Comparison of ENCODE assay signal across 18 cellular contexts in the genomic region with DNA sequence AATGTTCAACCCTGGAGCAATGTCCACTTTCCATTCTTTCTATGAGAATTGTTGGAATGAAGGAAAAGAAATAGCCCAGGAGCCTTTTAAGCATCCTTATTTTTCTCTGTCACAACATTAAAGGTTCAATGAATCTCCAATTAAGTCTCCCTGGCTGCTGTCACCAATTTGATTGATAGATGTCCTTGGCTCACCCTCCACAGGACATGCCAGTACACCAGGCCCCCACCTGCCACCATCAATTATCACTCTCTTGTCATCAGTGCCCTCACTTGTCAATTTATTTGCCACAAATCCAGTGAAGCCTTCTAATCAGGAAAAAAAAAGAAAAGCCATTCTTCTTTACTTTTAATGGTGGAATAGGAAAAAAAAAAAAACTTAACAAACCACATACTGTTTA.
DNase-seq lines count a peak whose midpoint lies in the region; ATAC-seq, FAIRE-seq and TF ChIP-seq lines count a peak whose summit lies in the region.
"Had no signal": no experiment of that assay in that cellular context is flagged by ENCODE, and none has a peak within 500 bp of the region (broad histone marks: within the 10 kb centered on the region; RNA-seq: fewer than 3 reads in every experiment).

No MANE protein-coding gene starts in this region.

- H3K4me1 Mint-ChIP-seq in nephron progenitor cell: peaks cover 17% of the 10 kb centered on the region

- H3K27ac Mint-ChIP-seq in nephron progenitor cell: no peak overlapping the region
- H3K27ac Mint-ChIP-seq: HFFc6 had no signal

- no peak overlapping the region for H3K4me3 Mint-ChIP-seq in nephron progenitor cell
- H3K4me3 Mint-ChIP-seq: HFFc6 had no signal

- no peaks in the 10 kb centered on the region for H3K4me1 ChIP-seq in Peyer's patch
- H3K4me1 ChIP-seq: BLaER1, HAP-1 had no signal

- no peaks in the 10 kb centered on the region for H3K36me3 ChIP-seq in Peyer's patch
- H3K36me3 ChIP-seq: BLaER1, HAP-1 had no signal

- no peaks in the 10 kb centered on the region for H3K27me3 Mint-ChIP-seq in nephron progenitor cell (ENCODE audit: low read depth, poor library complexity)

- FAIRE-seq in urothelium cell line (lab: Jason Lieb, UNC): no peak
- FAIRE-seq: GM12892, H1, HepG2, HTR-8/SVneo had no signal

- POLR2A ChIA-PET in HEK293T (lab: Yijun Ruan, JAX): no interaction called here

- H3K36me3 Mint-ChIP-seq in nephron progenitor cell (ENCODE audit: low read depth): no peaks in the 10 kb centered on the region

- ATAC-seq in GM19455 (IDR thresholded peaks at IDR 0.05; ENCODE audit: unreplicated experiment): no peak
- ATAC-seq: HepG2 had no signal

- TF ChIP-seq POLR2A in Peyer's patch (IDR thresholded peaks at IDR 0.05): no peak

- TF ChIP-seq CTCF in nephron progenitor cell (IDR thresholded peaks at IDR 0.05): no peak
- no peak for TF ChIP-seq CTCF in Peyer's patch (IDR thresholded peaks at IDR 0.05)

- CTCF ChIA-PET in HEK293T (lab: Yijun Ruan, JAX): no interaction called here

- peak; percentile 15 for DNase-seq in COLO668 (lab: John Stamatoyannopoulos, UW; ENCODE audit: unreplicated experiment)
- no peak for DNase-seq in HEK293T (ENCODE audit: extremely low spot score)
- DNase-seq in NCI-H82 treated with DMSO at 0.1 percent for 48 hours (lab: John Stamatoyannopoulos, UW; ENCODE audit: unreplicated experiment): peak; percentile 37
- peak; percentile 13 for DNase-seq in nephron progenitor cell
- DNase-seq in urothelium cell line (ENCODE audit: low spot score): no peak
- DNase-seq in Peyer's patch: no peak
- DNase-seq: Calu3, DMS79 treated with DMSO at 0.1 percent for 48 hours, EL, GDM1, HFFc6 had no signal

- H3K9me3 Mint-ChIP-seq in nephron progenitor cell: no peaks in the 10 kb centered on the region

- no peaks in the 10 kb centered on the region for H3K27me3 ChIP-seq in Peyer's patch
- H3K27me3 ChIP-seq: BLaER1 had no signal

- H3K9me3 ChIP-seq in Peyer's patch: no peaks in the 10 kb centered on the region
- H3K9me3 ChIP-seq: BLaER1, HAP-1 had no signal

- H3K4me3 ChIP-seq in Peyer's patch: no peak overlapping the region
- H3K4me3 ChIP-seq: BLaER1, HAP-1 had no signal

- H3K27ac ChIP-seq in Peyer's patch: no peak overlapping the region
- H3K27ac ChIP-seq: BLaER1 had no signal

TF ChIP-seq in HEK293T, 16 proteins besides CTCF, POLR2A, EP300 and RAD21:
- TF ChIP-seq, protein P1, sequence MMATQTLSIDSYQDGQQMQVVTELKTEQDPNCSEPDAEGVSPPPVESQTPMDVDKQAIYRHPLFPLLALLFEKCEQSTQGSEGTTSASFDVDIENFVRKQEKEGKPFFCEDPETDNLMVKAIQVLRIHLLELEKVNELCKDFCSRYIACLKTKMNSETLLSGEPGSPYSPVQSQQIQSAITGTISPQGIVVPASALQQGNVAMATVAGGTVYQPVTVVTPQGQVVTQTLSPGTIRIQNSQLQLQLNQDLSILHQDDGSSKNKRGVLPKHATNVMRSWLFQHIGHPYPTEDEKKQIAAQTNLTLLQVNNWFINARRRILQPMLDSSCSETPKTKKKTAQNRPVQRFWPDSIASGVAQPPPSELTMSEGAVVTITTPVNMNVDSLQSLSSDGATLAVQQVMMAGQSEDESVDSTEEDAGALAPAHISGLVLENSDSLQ (IDR thresholded peaks at IDR 0.05): peak; percentile 57
- TF ChIP-seq SUZ12 (IDR thresholded peaks at IDR 0.05): no peak

Comparison
In these comparisons a context has a peak if more than half of its experiments do, and no peak if none do; other contexts are left out.
1. DNase-seq: peak in COLO668 (single experiment), NCI-H82 treated with DMSO at 0.1 percent for 48 hours (single experiment) and nephron progenitor cell (single experiment); none in HEK293T (single experiment), urothelium cell line (single experiment) and Peyer's patch (0 of 3).